Comparison of ENCODE assay signal across 16 cellular contexts in genomic region chr2:54582987-54583386, GRCh38.
DNase-seq lines count a peak whose midpoint lies in the region; ATAC-seq and TF ChIP-seq lines count a peak whose summit lies in the region.
"Had no signal": no experiment of that assay in that cellular context is flagged by ENCODE, and none has a peak within 500 bp of the region (broad histone marks: within the 10 kb centered on the region; RNA-seq: fewer than 3 reads in every experiment).

No MANE protein-coding gene starts in this region.

- H3K79me2 ChIP-seq in GM23338 (replicated peaks; ENCODE audit: insufficient read depth) (peaks cover 100% of the 10 kb centered on the region), osteoblast (ENCODE audit: insufficient read depth, low read length) (peaks cover 97% of the 10 kb centered on the region)

- H3K4me1 ChIP-seq in GM23338 (ENCODE audit: insufficient read depth) (peaks cover 62% of the 10 kb centered on the region), osteoblast (ENCODE audit: insufficient read depth, low read length) (peaks cover 44% of the 10 kb centered on the region)

- H3K4me2 ChIP-seq in GM23338 (peak overlapping the region; percentile 70), osteoblast (ENCODE audit: insufficient read depth, low read length) (no peak overlapping the region)

- H3K36me3 Mint-ChIP-seq in activated T-cell treated with anti-CD3 and anti-CD28 coated beads, Interleukin-2, amount 50 U/mL, for 72 hours (ENCODE audit: insufficient read depth in 2 of 2) = no peaks in the 10 kb centered on the region
- H3K36me3 Mint-ChIP-seq in GM23338 (ENCODE audit: low read depth) (no peaks in the 10 kb centered on the region), progenitor cell of endocrine pancreas (ENCODE audit: insufficient read depth) (peaks cover 4% of the 10 kb centered on the region)
- H3K36me3 Mint-ChIP-seq in activated naive CD8-positive, alpha-beta T cell = no peaks in the 10 kb centered on the region

- no peaks in the 10 kb centered on the region for H3K27me3 ChIP-seq in GM23338 (ENCODE audit: insufficient read depth)
- H3K27me3 ChIP-seq in osteoblast (ENCODE audit: insufficient read depth, low read length) = no peaks in the 10 kb centered on the region
- H3K27me3 ChIP-seq: esophagus squamous epithelium, ovary had no signal

- no peaks in the 10 kb centered on the region for H3K9me3 Mint-ChIP-seq in activated T-cell treated with anti-CD3 and anti-CD28 coated beads, Interleukin-2, amount 50 U/mL, for 72 hours
- H3K9me3 Mint-ChIP-seq in GM23338 = no peaks in the 10 kb centered on the region
- no peaks in the 10 kb centered on the region for H3K9me3 Mint-ChIP-seq in activated naive CD8-positive, alpha-beta T cell (ENCODE audit: low read depth)
- H3K9me3 Mint-ChIP-seq in progenitor cell of endocrine pancreas (ENCODE audit: low read depth) = no peaks in the 10 kb centered on the region

- H3K4me1 Mint-ChIP-seq in activated T-cell treated with anti-CD3 and anti-CD28 coated beads, Interleukin-2, amount 50 U/mL, for 72 hours (ENCODE audit: low read depth) = peaks cover 91% of the 10 kb centered on the region
- H3K4me1 Mint-ChIP-seq in GM23338 (peaks cover 66% of the 10 kb centered on the region), progenitor cell of endocrine pancreas (ENCODE audit: low read depth) (peaks cover 72% of the 10 kb centered on the region)
- H3K4me1 Mint-ChIP-seq in activated naive CD8-positive, alpha-beta T cell (ENCODE audit: low read depth) = peaks cover 95% of the 10 kb centered on the region

- H2AFZ ChIP-seq in GM23338 (no peak overlapping the region), osteoblast (ENCODE audit: low read length) (no peak overlapping the region)

- no peak for DNase-seq in activated T-cell treated with anti-CD3 and anti-CD28 coated beads, Interleukin-2, amount 50 U/mL, for 72 hours
- DNase-seq in activated T-cell treated with anti-CD3 and anti-CD28 coated beads for 4 hours (no peak), GM23338 (ENCODE audit: low spot score) (no peak), progenitor cell of endocrine pancreas (ENCODE audit: low spot score, unreplicated experiment) (no peak), osteoblast (ENCODE audit: insufficient read length, low spot score, missing footprints) (no peak), SKM-1 treated with dmso at 0.1 percent for 144 hours (lab: John Stamatoyannopoulos, UW; ENCODE audit: unreplicated experiment) (no peak), NK-92 (lab: John Stamatoyannopoulos, UW; ENCODE audit: unreplicated experiment) (no peak)
- DNase-seq: activated CD4-positive, alpha-beta T cell treated with anti-CD3 and anti-CD28 coated beads for 4 hours; dermis blood vessel endothelial cell; esophagus squamous epithelium; IMR-90; NCI-H2107; NCI-H774; ovary had no signal

- no peaks in the 10 kb centered on the region for H3K9me2 ChIP-seq in GM23338 (ENCODE audit: insufficient read depth)

- H3K4me3 ChIP-seq in GM23338 (0 out of 2 replicates have a peak overlapping the region, but pooled peaks have one; percentile 10), osteoblast (ENCODE audit: insufficient read depth, low read length) (no peak overlapping the region)
- H3K4me3 ChIP-seq: esophagus squamous epithelium, ovary, skin epidermis had no signal

- H4K20me1 ChIP-seq in GM23338 (replicated peaks; ENCODE audit: insufficient read depth) (peaks cover 77% of the 10 kb centered on the region), osteoblast (ENCODE audit: insufficient read depth, low read length) (peaks cover 35% of the 10 kb centered on the region)

- no peaks in the 10 kb centered on the region for H3F3A ChIP-seq in GM23338 (replicated peaks; ENCODE audit: low read depth)

- H3K27me3 Mint-ChIP-seq in activated T-cell treated with anti-CD3 and anti-CD28 coated beads, Interleukin-2, amount 50 U/mL, for 72 hours (ENCODE audit: low read depth) = no peaks in the 10 kb centered on the region
- H3K27me3 Mint-ChIP-seq in GM23338 (ENCODE audit: insufficient read depth, low read depth, poor library complexity) = peaks cover under 1% of the 10 kb centered on the region
- no peaks in the 10 kb centered on the region for H3K27me3 Mint-ChIP-seq in activated naive CD8-positive, alpha-beta T cell
- H3K27me3 Mint-ChIP-seq in progenitor cell of endocrine pancreas = no peaks in the 10 kb centered on the region

- H3K36me3 ChIP-seq in GM23338 (ENCODE audit: insufficient read depth) (no peaks in the 10 kb centered on the region), osteoblast (ENCODE audit: insufficient read depth, low read length) (no peaks in the 10 kb centered on the region)
- H3K36me3 ChIP-seq: esophagus squamous epithelium, ovary had no signal

- H3K27ac Mint-ChIP-seq in activated T-cell treated with anti-CD3 and anti-CD28 coated beads, Interleukin-2, amount 50 U/mL, for 72 hours = peak overlapping the region; percentile 93
- H3K27ac Mint-ChIP-seq in GM23338 = no peak overlapping the region
- peak overlapping the region; percentile 94 for H3K27ac Mint-ChIP-seq in activated naive CD8-positive, alpha-beta T cell
- H3K27ac Mint-ChIP-seq in progenitor cell of endocrine pancreas = peak overlapping the region; percentile 24

- H3K9me3 ChIP-seq in osteoblast (ENCODE audit: low read depth, low read length) = no peaks in the 10 kb centered on the region
- H3K9me3 ChIP-seq: esophagus squamous epithelium, ovary had no signal

- no peak for TF ChIP-seq CTCF in GM23338 (conservative IDR thresholded peaks at IDR 0.05; ENCODE audit: low read depth in 2 of 2)
- no peak for TF ChIP-seq CTCF in progenitor cell of endocrine pancreas (IDR thresholded peaks at IDR 0.05; ENCODE audit: unreplicated experiment)
- TF ChIP-seq CTCF in osteoblast (IDR thresholded peaks at IDR 0.05; ENCODE audit: extremely low read depth, low read depth, low read length) = no peak

- ATAC-seq in activated T-cell treated with anti-CD3 and anti-CD28 coated beads, Interleukin-2, amount 50 U/mL, for 72 hours (replicated peaks in 1 of 2) = no peak
- ATAC-seq in GM23338 = no peak

- no peak overlapping the region for H3K27ac ChIP-seq in GM23338 (ENCODE audit: low read depth)
- H3K27ac ChIP-seq in osteoblast (ENCODE audit: low read depth, low read length) = no peak overlapping the region
- H3K27ac ChIP-seq: esophagus squamous epithelium, ovary had no signal

- H3K4me3 Mint-ChIP-seq in activated T-cell treated with anti-CD3 and anti-CD28 coated beads, Interleukin-2, amount 50 U/mL, for 72 hours = peak overlapping the region; percentile 82 to 87
- H3K4me3 Mint-ChIP-seq in GM23338 (peak overlapping the region; percentile 16; the same call in 1 of the 3 replicates), progenitor cell of endocrine pancreas (ENCODE audit: low read depth) (no peak overlapping the region)
- H3K4me3 Mint-ChIP-seq in activated naive CD8-positive, alpha-beta T cell = peak overlapping the region; percentile 80

TF ChIP-seq in GM23338, 12 proteins besides CTCF, POLR2A, EP300 and RAD21:
- TF ChIP-seq POLR2AphosphoS5 (IDR thresholded peaks at IDR 0.05; ENCODE audit: low read depth) (no peak), EZH2phosphoT487 (IDR thresholded peaks at IDR 0.05; ENCODE audit: unreplicated experiment) (no peak), ZNF114 (CRISPR knock-in tag; IDR thresholded peaks at IDR 0.05) (no peak)
- TF ChIP-seq, protein P1, sequence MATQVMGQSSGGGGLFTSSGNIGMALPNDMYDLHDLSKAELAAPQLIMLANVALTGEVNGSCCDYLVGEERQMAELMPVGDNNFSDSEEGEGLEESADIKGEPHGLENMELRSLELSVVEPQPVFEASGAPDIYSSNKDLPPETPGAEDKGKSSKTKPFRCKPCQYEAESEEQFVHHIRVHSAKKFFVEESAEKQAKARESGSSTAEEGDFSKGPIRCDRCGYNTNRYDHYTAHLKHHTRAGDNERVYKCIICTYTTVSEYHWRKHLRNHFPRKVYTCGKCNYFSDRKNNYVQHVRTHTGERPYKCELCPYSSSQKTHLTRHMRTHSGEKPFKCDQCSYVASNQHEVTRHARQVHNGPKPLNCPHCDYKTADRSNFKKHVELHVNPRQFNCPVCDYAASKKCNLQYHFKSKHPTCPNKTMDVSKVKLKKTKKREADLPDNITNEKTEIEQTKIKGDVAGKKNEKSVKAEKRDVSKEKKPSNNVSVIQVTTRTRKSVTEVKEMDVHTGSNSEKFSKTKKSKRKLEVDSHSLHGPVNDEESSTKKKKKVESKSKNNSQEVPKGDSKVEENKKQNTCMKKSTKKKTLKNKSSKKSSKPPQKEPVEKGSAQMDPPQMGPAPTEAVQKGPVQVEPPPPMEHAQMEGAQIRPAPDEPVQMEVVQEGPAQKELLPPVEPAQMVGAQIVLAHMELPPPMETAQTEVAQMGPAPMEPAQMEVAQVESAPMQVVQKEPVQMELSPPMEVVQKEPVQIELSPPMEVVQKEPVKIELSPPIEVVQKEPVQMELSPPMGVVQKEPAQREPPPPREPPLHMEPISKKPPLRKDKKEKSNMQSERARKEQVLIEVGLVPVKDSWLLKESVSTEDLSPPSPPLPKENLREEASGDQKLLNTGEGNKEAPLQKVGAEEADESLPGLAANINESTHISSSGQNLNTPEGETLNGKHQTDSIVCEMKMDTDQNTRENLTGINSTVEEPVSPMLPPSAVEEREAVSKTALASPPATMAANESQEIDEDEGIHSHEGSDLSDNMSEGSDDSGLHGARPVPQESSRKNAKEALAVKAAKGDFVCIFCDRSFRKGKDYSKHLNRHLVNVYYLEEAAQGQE (IDR thresholded peaks at IDR 0.05; ENCODE audit: unreplicated experiment) = no peak
